Comparison of ENCODE assay signal across 29 cellular contexts in genomic region chr10:77062381-77062780, GRCh38.
"Had no signal": no experiment of that assay in that cellular context is flagged by ENCODE, and none has a peak within 500 bp of the region (broad histone marks: within the 10 kb centered on the region; RNA-seq: fewer than 3 reads in every experiment).

No MANE protein-coding gene starts in this region.

- DNase-seq: activated B cell treated with CpG ODN at 0.5 μM for 24 hours; activated CD4-positive, alpha-beta memory T cell treated with anti-CD3 and anti-CD28 coated beads for 36 hours; activated CD4-positive, alpha-beta T cell treated with anti-CD3 and anti-CD28 coated beads for 1 hour; activated CD4-positive, alpha-beta T cell treated with anti-CD3 and anti-CD28 coated beads, Interleukin-2, amount 10 ng/mL, durations not matched to agents 7 days and 5 days; activated CD8-positive, alpha-beta memory T cell treated with anti-CD3 and anti-CD28 coated beads for 24 hours; activated effector memory CD4-positive, alpha-beta T cell treated with anti-CD3 and anti-CD28 coated beads, Interleukin-2, amount 50 U/mL, for 16 hours; activated naive CD4-positive, alpha-beta T cell treated with Interleukin-2 at 50 U/mL for 16 hours; activated naive CD8-positive, alpha-beta T cell treated with anti-CD3 and anti-CD28 coated beads, Interleukin-2, amount 50 U/mL, for 24 hours; activated T-cell treated with anti-CD3 and anti-CD28 coated beads, Interleukin-2, amount 50 U/mL, for 4 hours; amniotic stem cell; brain microvascular endothelial cell; caudate nucleus; MG63; NCI-H1092 treated with DMSO at 0.1 percent for 48 hours; NCI-H1417 treated with DMSO at 0.1 percent for 48 hours; NCI-H1694; NCI-H2029; NCI-H2107; NCI-H2227 treated with DMSO at 0.1 percent for 48 hours; NCI-H69; NK-92 treated with Interleukin-12 subunit alpha and Interleukin-12 subunit beta, amount 100 ng/mL, for 24 hours; PC-9; SIG-M5; T-helper 17 cell; T-helper 9 cell had no signal

- H3K27ac Mint-ChIP-seq: activated B cell treated with CpG ODN at 0.5 μM for 24 hours; activated CD4-positive, alpha-beta memory T cell treated with anti-CD3 and anti-CD28 coated beads for 36 hours; activated CD4-positive, alpha-beta T cell treated with anti-CD3 and anti-CD28 coated beads, Interleukin-2, amount 10 ng/mL, durations not matched to agents 7 days and 5 days; activated naive CD4-positive, alpha-beta T cell treated with anti-CD3 and anti-CD28 coated beads, Interleukin-2, amount 50 U/mL, for 72 hours; activated naive CD8-positive, alpha-beta T cell treated with anti-CD3 and anti-CD28 coated beads, Interleukin-2, amount 50 U/mL, for 24 hours; T-helper 17 cell had no signal

- H3K27ac ChIP-seq: brain microvascular endothelial cell, KMS-11, PC-9 had no signal

- H3K4me3 ChIP-seq: MG63, PC-9 had no signal

- ATAC-seq: activated naive CD4-positive, alpha-beta T cell treated with anti-CD3 and anti-CD28 coated beads, Interleukin-2, amount 50 U/mL, for 72 hours; activated naive CD8-positive, alpha-beta T cell treated with anti-CD3 and anti-CD28 coated beads, Interleukin-2, amount 50 U/mL, for 24 hours; activated T-cell treated with anti-CD3 and anti-CD28 coated beads, Interleukin-2, amount 50 U/mL, for 4 hours; HepG2; T-helper 17 cell had no signal

- H3K4me1 Mint-ChIP-seq: activated B cell treated with CpG ODN at 0.5 μM for 24 hours; activated CD4-positive, alpha-beta T cell treated with anti-CD3 and anti-CD28 coated beads, Interleukin-2, amount 10 ng/mL, durations not matched to agents 7 days and 5 days; activated naive CD8-positive, alpha-beta T cell treated with anti-CD3 and anti-CD28 coated beads, Interleukin-2, amount 50 U/mL, for 24 hours; T-helper 17 cell had no signal

- H3K9me3 ChIP-seq: MG63 had no signal

- H3K27me3 ChIP-seq: brain microvascular endothelial cell, MG63 had no signal

- H3K9me3 Mint-ChIP-seq: activated B cell treated with CpG ODN at 0.5 μM for 24 hours; activated CD4-positive, alpha-beta memory T cell treated with anti-CD3 and anti-CD28 coated beads for 36 hours; activated CD4-positive, alpha-beta T cell treated with anti-CD3 and anti-CD28 coated beads, Interleukin-2, amount 10 ng/mL, durations not matched to agents 7 days and 5 days; activated naive CD4-positive, alpha-beta T cell treated with anti-CD3 and anti-CD28 coated beads, Interleukin-2, amount 50 U/mL, for 72 hours; activated naive CD8-positive, alpha-beta T cell treated with anti-CD3 and anti-CD28 coated beads, Interleukin-2, amount 50 U/mL, for 24 hours; activated T-cell treated with anti-CD3 and anti-CD28 coated beads, Interleukin-2, amount 50 U/mL, for 4 hours had no signal

- H3K36me3 ChIP-seq: brain microvascular endothelial cell had no signal

- FAIRE-seq: HepG2, TTC549 had no signal

- H3K27me3 Mint-ChIP-seq: activated B cell treated with CpG ODN at 0.5 μM for 24 hours; activated CD4-positive, alpha-beta memory T cell treated with anti-CD3 and anti-CD28 coated beads for 36 hours had no signal

- H3K4me3 Mint-ChIP-seq: activated B cell treated with CpG ODN at 0.5 μM for 24 hours; activated CD4-positive, alpha-beta memory T cell treated with anti-CD3 and anti-CD28 coated beads for 36 hours; activated CD4-positive, alpha-beta T cell treated with anti-CD3 and anti-CD28 coated beads, Interleukin-2, amount 10 ng/mL, durations not matched to agents 7 days and 5 days; activated naive CD8-positive, alpha-beta T cell treated with anti-CD3 and anti-CD28 coated beads, Interleukin-2, amount 50 U/mL, for 24 hours; activated T-cell treated with anti-CD3 and anti-CD28 coated beads, Interleukin-2, amount 50 U/mL, for 4 hours; T-helper 17 cell had no signal
